Comparison of ENCODE assay signal across 8 cellular contexts in genomic region chr6:43143235-43144124, GRCh38. TPM values are rescaled to one million over a fixed set of nuclear protein-coding genes. Genes with fewer than 3 reads are reported as not detected.
DNase-seq lines count a peak whose midpoint lies in the region; ATAC-seq, FAIRE-seq and TF ChIP-seq lines count a peak whose summit lies in the region.

No MANE protein-coding gene starts in this region.

- H3K4me3 ChIP-seq in LNCaP clone FGC (ENCODE audit: low read depth, low read length) (no peak overlapping the region), subcutaneous abdominal adipose tissue (ENCODE audit: low read depth in 1 of 5, low read length in 5 of 5) (peak overlapping the region in 3 of 5 donors; percentile 27 to 32 (median 31))

- H3K9ac ChIP-seq in subcutaneous abdominal adipose tissue (ENCODE audit: low read length in 5 of 5), result peak overlapping the region in 4 of 5 donors; percentile 8 to 55 (median 32)

- peaks cover 0 to 3% (median 0%) of the 10 kb centered on the region in 5 donors for H3K27me3 ChIP-seq in subcutaneous abdominal adipose tissue (ENCODE audit: control insufficient read depth in 5 of 5, insufficient read depth in 4 of 5, low read length in 5 of 5)

- DNase-seq in AG08396 (ENCODE audit: low spot score) (peak; percentile 95), LNCaP clone FGC (ENCODE audit: low read depth) (no peak), SHP77 (lab: John Stamatoyannopoulos, UW) (peak; percentile 54 to 72), frontal cortex (ENCODE audit: low spot score in 2 of 2) (peak; percentile 72 to 94), nucleus accumbens (lab: John Stamatoyannopoulos, UW) (peak in 52 of 56 donors; percentile 7 to 86 (median 60))
- peak; percentile 57 for DNase-seq in activated gamma-delta T cell treated with anti-CD3 and anti-CD28 coated beads, Interleukin-2, amount 50 U/mL, for 16 hours (ENCODE audit: low read depth)

- H3K9me3 ChIP-seq in subcutaneous abdominal adipose tissue (ENCODE audit: control insufficient read depth in 5 of 5, low read length in 5 of 5), result no peaks in the 10 kb centered on the region

- H3K4me1 ChIP-seq in subcutaneous abdominal adipose tissue (ENCODE audit: control insufficient read depth in 5 of 5, insufficient read depth in 5 of 5, low read length in 5 of 5), result peaks cover 3 to 19% (median 13%) of the 10 kb centered on the region in 5 donors

- no peak for FAIRE-seq in frontal cortex (lab: Jason Lieb, UNC)

- ATAC-seq in GM19324 (IDR thresholded peaks at IDR 0.05; ENCODE audit: low FRiP score, unreplicated experiment), result peak; percentile 62

- H3K27ac ChIP-seq in subcutaneous abdominal adipose tissue (ENCODE audit: low read depth, low read length), result no peak overlapping the region

- H3K36me3 ChIP-seq in subcutaneous abdominal adipose tissue (ENCODE audit: control insufficient read depth in 5 of 5, insufficient read depth in 5 of 5, low read length in 5 of 5), result no peaks in the 10 kb centered on the region

- TF ChIP-seq CTCF in LNCaP clone FGC (IDR thresholded peaks at IDR 0.05; ENCODE audit: control insufficient read depth, extremely low read depth, insufficient read depth), result peak; percentile 67

RNA-seq across cellular contexts. Expression of gene SRF, which starts 27.6 kb away (rescaled TPM):
- 9.8 TPM for total RNA-seq in frontal cortex

RNA-seq across cellular contexts. Expression of gene CUL9, which starts 38.5 kb away (rescaled TPM):
- 22.0 TPM for total RNA-seq in frontal cortex
